Comparison of ENCODE assay signal across 20 cellular contexts in genomic region chr2:153408708-153409107, GRCh38.
DNase-seq lines count a peak whose midpoint lies in the region; ATAC-seq, FAIRE-seq and TF ChIP-seq lines count a peak whose summit lies in the region.
"Had no signal": no experiment of that assay in that cellular context is flagged by ENCODE, and none has a peak within 500 bp of the region (broad histone marks: within the 10 kb centered on the region; RNA-seq: fewer than 3 reads in every experiment).

No MANE protein-coding gene starts in this region.

- H3K27me3 ChIP-seq in PC-3 (ENCODE audit: low read length), result no peaks in the 10 kb centered on the region
- no peaks in the 10 kb centered on the region for H3K27me3 ChIP-seq in H1 (replicated peaks in 1 of 4; ENCODE audit: control insufficient read depth in 3 of 4, extremely low read depth in 1 of 4, insufficient read depth in 3 of 4, low read length in 3 of 4)
- H3K27me3 ChIP-seq: BLaER1 had no signal

- H2AK5ac ChIP-seq in H1 (ENCODE audit: low read depth, low read length), result no peak overlapping the region

- no peak overlapping the region for H3K27ac Mint-ChIP-seq in activated naive CD8-positive, alpha-beta T cell treated with anti-CD3 and anti-CD28 coated beads for 36 hours
- H3K27ac Mint-ChIP-seq: CD8-positive, alpha-beta T cell; T-cell had no signal

- no peaks in the 10 kb centered on the region for H3K36me3 ChIP-seq in PC-3 (ENCODE audit: low read depth, low read length)
- H3K36me3 ChIP-seq in H1 (ENCODE audit: control insufficient read depth in 2 of 4, insufficient read depth in 4 of 4, low read length in 3 of 4), result no peaks in the 10 kb centered on the region
- no peaks in the 10 kb centered on the region for H3K36me3 ChIP-seq in OCI-LY7 (ENCODE audit: insufficient read depth, low read length)
- H3K36me3 ChIP-seq: BLaER1, HAP-1 had no signal

- no peaks in the 10 kb centered on the region for H3K9me3 Mint-ChIP-seq in activated naive CD8-positive, alpha-beta T cell treated with anti-CD3 and anti-CD28 coated beads for 36 hours
- H3K9me3 Mint-ChIP-seq: CD8-positive, alpha-beta T cell had no signal

- H4K5ac ChIP-seq in H1 (ENCODE audit: insufficient read length, low read depth, low read length), result no peak overlapping the region

- no peak overlapping the region for H4K91ac ChIP-seq in H1 (replicated peaks; ENCODE audit: insufficient read length, low read length)

- no peak overlapping the region for H3K56ac ChIP-seq in H1 (replicated peaks; ENCODE audit: insufficient read length, low read depth, low read length)

- no peak overlapping the region for H3K4ac ChIP-seq in H1 (replicated peaks; ENCODE audit: insufficient read length, low read depth, low read length)

- TF ChIP-seq CTCF in PC-3 (conservative IDR thresholded peaks at IDR 0.05; ENCODE audit: low read depth, low read length) (no peak), H1 (IDR thresholded peaks at IDR 0.05; ENCODE audit: control extremely low read depth in 1 of 3, insufficient read depth in 1 of 3, low read depth in 1 of 3, low read length in 3 of 3) (no peak), OCI-LY7 (conservative IDR thresholded peaks at IDR 0.05; ENCODE audit: low read length) (no peak)

- peaks cover 4% of the 10 kb centered on the region; the same call in 1 of the 2 replicates for H3K23me2 ChIP-seq in H1 (ENCODE audit: low read depth, low read length)

- H3K27ac ChIP-seq in PC-3 (ENCODE audit: low read length) (no peak overlapping the region), H1 (ENCODE audit: low read depth, low read length) (no peak overlapping the region), OCI-LY7 (ENCODE audit: low read depth, low read length, poor library complexity, severe bottlenecking) (no peak overlapping the region)
- H3K27ac ChIP-seq: BLaER1 had no signal

- CTCF ChIA-PET in PC-3 (lab: Charles Lee) (no interaction called here), H1 (lab: Charles Lee; ENCODE audit: partially characterized antibody) (interaction anchor here (1.2 to 1.6 kb wide), 3 partner anchors 15 to 111 kb away, joined by 3 to 7 read pairs (median 3); partner anchors contain the start of gene RPRM), OCI-LY7 (lab: Charles Lee; ENCODE audit: unreplicated experiment) (no interaction called here)

- no peaks in the 10 kb centered on the region for H3K4me1 Mint-ChIP-seq in activated naive CD8-positive, alpha-beta T cell treated with anti-CD3 and anti-CD28 coated beads for 36 hours
- H3K4me1 Mint-ChIP-seq: T-cell had no signal

- TF ChIP-seq POLR2A in H1 (IDR thresholded peaks at IDR 0.05; ENCODE audit: control extremely low read depth in 1 of 2, low read depth in 2 of 2, low read length in 2 of 2), result no peak

- H2BK20ac ChIP-seq in H1 (ENCODE audit: low read length), result no peak overlapping the region

- H3K36me3 Mint-ChIP-seq in activated naive CD8-positive, alpha-beta T cell treated with anti-CD3 and anti-CD28 coated beads for 36 hours, result no peaks in the 10 kb centered on the region
- H3K36me3 Mint-ChIP-seq: CD8-positive, alpha-beta T cell; T-cell had no signal

- TF ChIP-seq EP300 in H1 (IDR thresholded peaks at IDR 0.05; ENCODE audit: borderline replicate concordance in 1 of 2, low read depth in 2 of 2, low read length in 2 of 2), result no peak

- H3K4me2 ChIP-seq in PC-3 (ENCODE audit: low read length) (no peak overlapping the region), H1 (ENCODE audit: insufficient read depth in 1 of 2, low read depth in 2 of 2, low read length in 2 of 2) (no peak overlapping the region), OCI-LY7 (ENCODE audit: low read length) (no peak overlapping the region)
- H3K4me2 ChIP-seq: BLaER1 had no signal

- no TSS peak for BruUV-seq in PC-3 (replicated peaks; lab: Mats Ljungman, UMichigan)
- no TSS peak for BruUV-seq in OCI-LY7 (replicated peaks; lab: Mats Ljungman, UMichigan)

- no peak overlapping the region for H2BK120ac ChIP-seq in H1 (replicated peaks; ENCODE audit: low read depth, low read length)

- H2AFZ ChIP-seq in PC-3 (ENCODE audit: low read length) (no peak overlapping the region), H1 (ENCODE audit: low read length) (no peak overlapping the region; the same call in 1 of the 2 replicates), OCI-LY7 (ENCODE audit: low read length) (no peak overlapping the region)

- no peak overlapping the region for H2BK15ac ChIP-seq in H1 (ENCODE audit: low read length)

- no peaks in the 10 kb centered on the region for H3K9me3 ChIP-seq in PC-3 (ENCODE audit: low read length)
- H3K9me3 ChIP-seq in H1 (ENCODE audit: insufficient read depth in 2 of 2, low read depth in 1 of 2, low read length in 1 of 2), result no peaks in the 10 kb centered on the region
- H3K9me3 ChIP-seq in OCI-LY7 (ENCODE audit: low read length), result no peaks in the 10 kb centered on the region
- H3K9me3 ChIP-seq: BLaER1, HAP-1 had no signal

- peak; percentile 4 for DNase-seq in HS-5 (ENCODE audit: low read depth)
- peak; percentile 49 for DNase-seq in PC-3
- no peak for DNase-seq in H1 (ENCODE audit: low read depth in 1 of 2, low spot score in 2 of 2)
- peak; percentile 66 for DNase-seq in islet precursor cell
- DNase-seq in activated naive CD8-positive, alpha-beta T cell treated with anti-CD3 and anti-CD28 coated beads for 36 hours, result no peak
- no peak for DNase-seq in NCI-H1092 (lab: John Stamatoyannopoulos, UW)
- DNase-seq in NCI-H345 treated with DMSO at 0.1 percent for 48 hours (lab: John Stamatoyannopoulos, UW; ENCODE audit: unreplicated experiment), result no peak
- DNase-seq in OCI-LY7 (ENCODE audit: low spot score), result no peak
- DNase-seq: Calu3; CD8-positive, alpha-beta T cell; NCI-H1417; NCI-H187 treated with DMSO at 0.1 percent for 48 hours; NCI-H2227 treated with DMSO at 0.1 percent for 48 hours; NCI-H526; SHP77 treated with DMSO at 0.1 percent for 48 hours; T-cell had no signal

- no peak overlapping the region for H2BK5ac ChIP-seq in H1 (ENCODE audit: low read depth, low read length)

- H3K23ac ChIP-seq in H1 (ENCODE audit: insufficient read length), result no peak overlapping the region

- no peak overlapping the region for H4K8ac ChIP-seq in H1 (ENCODE audit: extremely low read depth, insufficient read depth, low read length)

- no peak for ATAC-seq in PC-3
- ATAC-seq: CD8-positive, alpha-beta T cell; SK-N-SH treated with all-trans-retinoic acid at 6 μM for 48 hours; T-cell had no signal

- H3K4me1 ChIP-seq in PC-3 (ENCODE audit: insufficient read depth, low read length) (no peaks in the 10 kb centered on the region), H1 (replicated peaks in 1 of 4; ENCODE audit: control insufficient read depth in 3 of 4, insufficient read depth in 4 of 4, low read length in 3 of 4) (peaks cover 0 to 17% (median 7%) of the 10 kb centered on the region in 4 experiments; a peak in 5 of 7 replicates), OCI-LY7 (ENCODE audit: insufficient read depth, low read length, poor library complexity, severe bottlenecking) (no peaks in the 10 kb centered on the region)
- H3K4me1 ChIP-seq: BLaER1, HAP-1 had no signal

- no peak for FAIRE-seq in H1 (lab: Jason Lieb, UNC)
- FAIRE-seq: RCC 7860 had no signal

- H3K4me3 ChIP-seq in PC-3 (ENCODE audit: low read length) (no peak overlapping the region), H1 (ENCODE audit: extremely low read depth in 1 of 4, insufficient read depth in 2 of 4, low read depth in 3 of 4, low read length in 4 of 4) (no peak overlapping the region), OCI-LY7 (ENCODE audit: low read depth, low read length, poor library complexity, severe bottlenecking) (no peak overlapping the region)
- H3K4me3 ChIP-seq: BLaER1, HAP-1 had no signal

- no peak overlapping the region for H3K9ac ChIP-seq in PC-3 (ENCODE audit: low read length)
- H3K9ac ChIP-seq in H1 (replicated peaks in 1 of 4; ENCODE audit: extremely low read depth in 1 of 4, low read depth in 3 of 4, low read length in 3 of 4), result no peak overlapping the region
- H3K9ac ChIP-seq: BLaER1 had no signal

- TF ChIP-seq RAD21 in H1 (IDR thresholded peaks at IDR 0.05 in 1 of 2, conservative IDR thresholded peaks at IDR 0.05 in 1 of 2; ENCODE audit: low read depth in 2 of 2, low read length in 2 of 2), result no peak

- no peaks in the 10 kb centered on the region; the same call in 1 of the 2 replicates for H3K79me1 ChIP-seq in H1 (ENCODE audit: low read depth, low read length)

- intact Hi-C loops in PC-3 (cut with micrococcal nuclease), result no loop called here
- intact Hi-C loops in OCI-LY7 (cut with micrococcal nuclease; ENCODE audit: unreplicated experiment), result no loop called here

- H3K27me3 Mint-ChIP-seq in activated naive CD8-positive, alpha-beta T cell treated with anti-CD3 and anti-CD28 coated beads for 36 hours, result peaks cover 5% of the 10 kb centered on the region
- H3K27me3 Mint-ChIP-seq: T-cell had no signal

- no peak overlapping the region; the same call in 1 of the 2 replicates for H3K18ac ChIP-seq in H1 (ENCODE audit: extremely low read depth, low read length)

- no peaks in the 10 kb centered on the region for H3F3A ChIP-seq in PC-3 (ENCODE audit: low read length, unreplicated experiment)

- no peak overlapping the region for H3K14ac ChIP-seq in H1 (ENCODE audit: insufficient read length)

- POLR2A ChIA-PET in PC-3 (lab: Charles Lee; ENCODE audit: unreplicated experiment), result no interaction called here
- POLR2A ChIA-PET in H1 (lab: Charles Lee; ENCODE audit: partially characterized antibody), result interaction anchor here (1.2 kb wide), 1 partner anchor 20 kb away, joined by 3 read pairs; no protein-coding TSS in a partner anchor
- POLR2A ChIA-PET in OCI-LY7 (lab: Charles Lee), result interaction anchor here (0.5 kb wide), 1 partner anchor 310 kb away, joined by 3 read pairs; no protein-coding TSS in a partner anchor

- H3K4me3 Mint-ChIP-seq in activated naive CD8-positive, alpha-beta T cell treated with anti-CD3 and anti-CD28 coated beads for 36 hours, result no peak overlapping the region
- H3K4me3 Mint-ChIP-seq: CD8-positive, alpha-beta T cell; T-cell had no signal

- WGBS in H1 (ENCODE audit: extremely low coverage in 1 of 2, insufficient coverage in 1 of 2, insufficient read length in 1 of 2, insufficient replicate concordance in 2 of 2, low coverage in 1 of 2, low lambda C conversion rate in 2 of 2, missing lambda C conversion rate in 1 of 2), 2 experiments, result 93% methylated on average over 1 of the region's 1 CpG; no CpG with 5 or more reads in 1 of the 2 experiments

- no peaks in the 10 kb centered on the region for H3K9me2 ChIP-seq in PC-3 (replicated peaks; ENCODE audit: low read length)
- no peaks in the 10 kb centered on the region for H3K9me2 ChIP-seq in OCI-LY7 (ENCODE audit: insufficient read depth, low read length)

- H3K79me2 ChIP-seq in PC-3 (ENCODE audit: low read length) (no peaks in the 10 kb centered on the region), H1 (ENCODE audit: control insufficient read depth in 1 of 2, insufficient read depth in 2 of 2, low read length in 2 of 2) (no peaks in the 10 kb centered on the region), OCI-LY7 (ENCODE audit: insufficient read depth, low read depth, low read length) (no peaks in the 10 kb centered on the region)

- H4K20me1 ChIP-seq in PC-3 (ENCODE audit: low read length) (no peaks in the 10 kb centered on the region), H1 (replicated peaks in 1 of 2; ENCODE audit: control insufficient read depth in 1 of 2, insufficient read depth in 2 of 2, low read length in 2 of 2) (no peaks in the 10 kb centered on the region), OCI-LY7 (ENCODE audit: insufficient read depth, low read length) (no peaks in the 10 kb centered on the region)
- H4K20me1 ChIP-seq: BLaER1 had no signal

- H2BK12ac ChIP-seq in H1 (ENCODE audit: low read depth, low read length), result 0 out of 2 replicates have a peak overlapping the region, but pooled peaks have one; percentile 11

Comparison
In these comparisons a context has a peak if more than half of its experiments do, and no peak if none do; other contexts are left out.
1. DNase-seq: peak in HS-5 (single experiment), PC-3 (single experiment) and islet precursor cell (single experiment); none in H1 (0 of 2), activated naive CD8-positive, alpha-beta T cell treated with anti-CD3 and anti-CD28 coated beads for 36 hours (single experiment), NCI-H1092 (single experiment), NCI-H345 treated with DMSO at 0.1 percent for 48 hours (single experiment) and OCI-LY7 (single experiment).